Comparison of ENCODE assay signal across 14 cellular contexts in the genomic region with DNA sequence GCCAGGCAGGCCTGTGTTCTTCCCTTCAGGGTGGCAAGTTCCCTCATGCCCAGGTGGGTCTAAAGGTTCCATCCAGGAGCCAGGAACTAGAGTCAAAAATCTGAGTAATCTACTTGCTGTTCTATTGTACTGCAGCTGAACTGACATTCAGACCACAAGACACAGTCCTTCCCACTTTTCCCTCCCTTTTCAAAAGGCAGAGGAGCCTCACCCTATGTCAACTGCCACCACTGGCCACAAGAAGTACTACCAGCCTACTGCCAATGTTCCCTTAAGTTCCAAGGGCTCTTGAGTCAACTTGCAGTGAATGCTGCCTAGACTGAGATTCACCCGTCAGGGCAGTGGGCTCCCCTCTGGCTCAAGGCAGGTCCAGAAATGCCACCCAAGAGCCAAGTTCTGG.
"Had no signal": no experiment of that assay in that cellular context is flagged by ENCODE, and none has a peak within 500 bp of the region (broad histone marks: within the 10 kb centered on the region; RNA-seq: fewer than 3 reads in every experiment).

No MANE protein-coding gene starts in this region.

- H3K27me3 ChIP-seq: colonic mucosa, hepatocyte, right atrium auricular region, stomach had no signal

- H3K36me3 ChIP-seq: colonic mucosa, right atrium auricular region, stomach, thoracic aorta had no signal

- H3K4me3 ChIP-seq: colonic mucosa, hepatocyte, lung, right atrium auricular region, skin epidermis, stomach, thoracic aorta had no signal

- H3K4me1 ChIP-seq: colonic mucosa, right atrium auricular region, stomach had no signal

- ATAC-seq: left cardiac atrium; naive thymus-derived CD8-positive, alpha-beta T cell had no signal

- H3K9me3 ChIP-seq: colonic mucosa, thoracic aorta had no signal

- FAIRE-seq: endothelial cell of umbilical vein had no signal

- H3K27ac ChIP-seq: colonic mucosa, hepatocyte, right atrium auricular region, skin epidermis, stomach, thoracic aorta had no signal

- DNase-seq: activated CD4-positive, alpha-beta T cell treated with anti-CD3 and anti-CD28 coated beads for 48 hours; activated naive CD4-positive, alpha-beta T cell treated with Interleukin-2 at 50 U/mL for 16 hours; caudate nucleus; colonic mucosa; left cardiac atrium; naive thymus-derived CD8-positive, alpha-beta T cell; stimulated activated CD4-positive, alpha-beta T cell treated with anti-CD3 and anti-CD28 coated beads, Interleukin-4, amount 100 ng/mL, for 4 hours; stomach had no signal
